ENCODE assay signal across 8 cellular contexts in the genomic region with DNA sequence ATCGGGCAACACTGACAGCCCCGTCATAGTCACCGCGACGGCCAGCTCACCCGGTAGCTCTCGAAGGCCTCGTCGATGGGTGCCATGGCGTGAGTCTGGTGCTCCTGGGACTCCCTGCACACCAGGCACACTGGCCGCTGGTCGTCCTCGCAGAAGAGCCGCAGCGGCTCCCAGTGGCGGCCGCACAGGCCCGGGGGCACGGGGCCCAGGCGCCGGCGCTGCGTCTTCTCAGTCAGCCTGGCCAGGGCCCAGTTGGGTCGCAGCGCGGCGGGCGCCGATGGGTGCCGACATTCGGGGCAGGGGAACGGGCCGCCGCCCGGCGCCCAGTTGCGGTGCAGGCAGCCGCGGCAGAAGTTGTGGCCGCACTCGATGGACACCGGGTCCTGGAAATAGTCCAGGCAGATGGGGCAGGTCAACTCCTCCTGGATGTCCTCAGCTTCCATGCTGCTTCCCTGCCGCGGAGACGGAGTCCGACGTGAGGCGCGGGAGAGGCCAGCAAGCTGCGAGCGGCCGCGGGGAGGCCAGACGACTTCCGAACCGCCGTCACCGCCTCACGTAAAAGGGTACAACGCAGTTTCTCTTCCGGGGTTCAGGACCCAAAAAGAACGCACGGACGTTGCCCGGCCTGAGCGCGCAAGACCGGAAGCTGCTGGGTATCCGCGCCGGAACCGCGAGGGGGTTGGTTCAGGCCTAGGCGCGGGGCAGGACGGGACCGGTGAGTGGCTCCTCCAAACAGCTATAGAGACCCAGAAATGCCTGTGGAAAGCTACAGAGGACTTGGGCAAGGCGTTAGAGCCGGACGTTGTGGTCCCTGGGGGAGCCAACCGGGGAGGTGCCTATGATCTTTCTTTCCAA. TPM values are rescaled to one million over a fixed set of nuclear protein-coding genes. Genes with fewer than 3 reads are reported as not detected.
DNase-seq lines count a peak whose midpoint lies in the region; ATAC-seq and TF ChIP-seq lines count a peak whose summit lies in the region.

A gene with protein sequence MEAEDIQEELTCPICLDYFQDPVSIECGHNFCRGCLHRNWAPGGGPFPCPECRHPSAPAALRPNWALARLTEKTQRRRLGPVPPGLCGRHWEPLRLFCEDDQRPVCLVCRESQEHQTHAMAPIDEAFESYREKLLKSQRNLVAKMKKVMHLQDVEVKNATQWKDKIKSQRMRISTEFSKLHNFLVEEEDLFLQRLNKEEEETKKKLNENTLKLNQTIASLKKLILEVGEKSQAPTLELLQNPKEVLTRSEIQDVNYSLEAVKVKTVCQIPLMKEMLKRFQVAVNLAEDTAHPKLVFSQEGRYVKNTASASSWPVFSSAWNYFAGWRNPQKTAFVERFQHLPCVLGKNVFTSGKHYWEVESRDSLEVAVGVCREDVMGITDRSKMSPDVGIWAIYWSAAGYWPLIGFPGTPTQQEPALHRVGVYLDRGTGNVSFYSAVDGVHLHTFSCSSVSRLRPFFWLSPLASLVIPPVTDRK (minus strand): TSS at position 572 of the 855 bp plus-strand sequence. CDS start 129 bp downstream, at position 443.

- DNase-seq in BJ (ENCODE audit: low read depth) (peak; percentile 68), GM19238 (ENCODE audit: insufficient read length, low spot score) (peak; percentile 95), NCI-H524 treated with DMSO at 0.1 percent for 48 hours (lab: John Stamatoyannopoulos, UW) (peak; percentile 72), coronary artery (ENCODE audit: low spot score) (peak; percentile 97), right lobe of liver (peak; percentile 92 to 96 (median 95))
- DNase-seq in activated CD4-positive, alpha-beta T cell treated with anti-CD3 and anti-CD28 coated beads, Interleukin-2, amount 10 ng/mL, durations not matched to agents 7 days and 5 days, result peak; percentile 93
- DNase-seq in stimulated activated CD4-positive, alpha-beta T cell treated with anti-CD3 and anti-CD28 coated beads, TNF-alpha, amount 100 ng/mL, for 1 hour (ENCODE audit: low read depth in 3 of 3, low spot score in 1 of 3), result peak; percentile 73 to 76 (median 75)

- ATAC-seq in HG03442 (IDR thresholded peaks at IDR 0.05; ENCODE audit: unreplicated experiment) (peak; percentile 94), right lobe of liver (peak; percentile 97 to 99 (median 98))

- peaks cover 37% of the 10 kb centered on the region for H3K36me3 Mint-ChIP-seq in activated CD4-positive, alpha-beta T cell treated with anti-CD3 and anti-CD28 coated beads, Interleukin-2, amount 10 ng/mL, durations not matched to agents 7 days and 5 days (ENCODE audit: low read depth)

- POLR2A ChIA-PET in BJ (lab: Charles Lee), result interaction anchor here (0.5 kb wide), 1 partner anchor 480 kb away, joined by 3 read pairs; the partner anchor contains the start of genes CPSF4 and PTCD1
- POLR2A ChIA-PET in activated CD4-positive, alpha-beta T cell treated with anti-CD3 and anti-CD28 coated beads, Interleukin-2, amount 10 ng/mL, durations not matched to agents 7 days and 5 days (lab: Charles Lee), result interaction anchor here (0.6 kb wide), 1 partner anchor 25 kb away, joined by 3 read pairs; no protein-coding TSS in a partner anchor

- peak; percentile 92 for TF ChIP-seq POLR2A in right lobe of liver (IDR thresholded peaks at IDR 0.05)

- H3K27me3 ChIP-seq in BJ (ENCODE audit: control insufficient read depth, insufficient read depth, low read length) (no peaks in the 10 kb centered on the region), right lobe of liver (no peaks in the 10 kb centered on the region)

- no peaks in the 10 kb centered on the region for H3K9me3 ChIP-seq in right lobe of liver

- TF ChIP-seq CTCF in BJ (IDR thresholded peaks at IDR 0.05; ENCODE audit: insufficient read depth, low read depth, low read length) (peak; percentile 11; the same call in 1 of the 2 replicates), coronary artery (IDR thresholded peaks at IDR 0.05) (no peak), right lobe of liver (IDR thresholded peaks at IDR 0.05) (peak in 2 of 4 donors; percentile 20 to 35)

- intact Hi-C loops in right lobe of liver (cut with DNase I), result loop anchor here in 1 of 2 donors (10.0 kb wide), 1 partner anchor 136 kb away; no protein-coding TSS in a partner anchor

- CTCF ChIA-PET in BJ (lab: Yijun Ruan, JAX), result interaction anchor here (0.6 to 9.0 kb wide), 6 partner anchors 10 to 482 kb away, joined by 3 to 111 read pairs (median 4); partner anchors contain the start of gene GJC3
- CTCF ChIA-PET in activated CD4-positive, alpha-beta T cell treated with anti-CD3 and anti-CD28 coated beads, Interleukin-2, amount 10 ng/mL, durations not matched to agents 7 days and 5 days (lab: Charles Lee), result interaction anchor here (0.6 to 1.8 kb wide), 11 partner anchors 10 to 837 kb away, joined by 3 to 8 read pairs (median 3); partner anchors contain the start of gene GJC3

- H3K4me3 ChIP-seq in BJ (ENCODE audit: low read depth, low read length) (peak within 1 kb of the TSS; percentile 80), coronary artery (peak within 1 kb of the TSS; percentile 95), right lobe of liver (peak within 1 kb of the TSS; percentile 90 to 97 (median 91))

- H3K27ac ChIP-seq in coronary artery (peak within 1 kb of the TSS; percentile 93 to 98), right lobe of liver (peak within 1 kb of the TSS; percentile 83 to 92 (median 91))

- WGBS in right lobe of liver (ENCODE audit: insufficient coverage, low coverage, low lambda C conversion rate, missing lambda C conversion rate), result 9% methylated on average over 13 of the region's 81 CpGs

- H3K27ac Mint-ChIP-seq in activated CD4-positive, alpha-beta T cell treated with anti-CD3 and anti-CD28 coated beads, Interleukin-2, amount 10 ng/mL, durations not matched to agents 7 days and 5 days, result peak within 1 kb of the TSS; percentile 95

- H3K4me1 Mint-ChIP-seq in activated CD4-positive, alpha-beta T cell treated with anti-CD3 and anti-CD28 coated beads, Interleukin-2, amount 10 ng/mL, durations not matched to agents 7 days and 5 days, result peaks cover 49% of the 10 kb centered on the region

- H3K27me3 Mint-ChIP-seq in activated CD4-positive, alpha-beta T cell treated with anti-CD3 and anti-CD28 coated beads, Interleukin-2, amount 10 ng/mL, durations not matched to agents 7 days and 5 days, result no peaks in the 10 kb centered on the region

- H3K9me3 Mint-ChIP-seq in activated CD4-positive, alpha-beta T cell treated with anti-CD3 and anti-CD28 coated beads, Interleukin-2, amount 10 ng/mL, durations not matched to agents 7 days and 5 days, result no peaks in the 10 kb centered on the region

- H3K4me3 Mint-ChIP-seq in activated CD4-positive, alpha-beta T cell treated with anti-CD3 and anti-CD28 coated beads, Interleukin-2, amount 10 ng/mL, durations not matched to agents 7 days and 5 days, result peak within 1 kb of the TSS; percentile 89

- H3K36me3 ChIP-seq in BJ (ENCODE audit: control insufficient read depth, insufficient read depth, low read length) (no peaks in the 10 kb centered on the region; the same call in 1 of the 2 replicates), right lobe of liver (peaks cover 0 to 11% (median 0%) of the 10 kb centered on the region in 4 donors)

- peaks cover 0 to 33% (median 13%) of the 10 kb centered on the region in 4 donors for H3K4me1 ChIP-seq in right lobe of liver

RNA-seq across cellular contexts. Expression of the gene that starts here (rescaled TPM):
- 18.6 and 25.4 TPM in 2 replicates for polyA plus RNA-seq in BJ (2011; rRNA removed)
- polyA minus RNA-seq in BJ (2011; rRNA and poly(A)+ RNA removed), result 13.2 and 13.3 TPM in 2 replicates
- total RNA-seq in activated CD4-positive, alpha-beta T cell treated with anti-CD3 and anti-CD28 coated beads, Interleukin-2, amount 10 ng/mL, durations not matched to agents 7 days and 5 days, result 10 to 100 TPM; 33.3 to 33.5 TPM
- total RNA-seq in right lobe of liver, result 10 to 100 TPM; 13.3 to 22.6 (median 16.3) TPM

Comparison
In these comparisons a context has a peak if more than half of its experiments do, and no peak if none do; other contexts are left out.
1. Peak in every context shown above with its lines: DNase-seq, ATAC-seq, H3K4me3 ChIP-seq and H3K27ac ChIP-seq.